Comparison of ENCODE assay signal across 8 cellular contexts in the genomic region with DNA sequence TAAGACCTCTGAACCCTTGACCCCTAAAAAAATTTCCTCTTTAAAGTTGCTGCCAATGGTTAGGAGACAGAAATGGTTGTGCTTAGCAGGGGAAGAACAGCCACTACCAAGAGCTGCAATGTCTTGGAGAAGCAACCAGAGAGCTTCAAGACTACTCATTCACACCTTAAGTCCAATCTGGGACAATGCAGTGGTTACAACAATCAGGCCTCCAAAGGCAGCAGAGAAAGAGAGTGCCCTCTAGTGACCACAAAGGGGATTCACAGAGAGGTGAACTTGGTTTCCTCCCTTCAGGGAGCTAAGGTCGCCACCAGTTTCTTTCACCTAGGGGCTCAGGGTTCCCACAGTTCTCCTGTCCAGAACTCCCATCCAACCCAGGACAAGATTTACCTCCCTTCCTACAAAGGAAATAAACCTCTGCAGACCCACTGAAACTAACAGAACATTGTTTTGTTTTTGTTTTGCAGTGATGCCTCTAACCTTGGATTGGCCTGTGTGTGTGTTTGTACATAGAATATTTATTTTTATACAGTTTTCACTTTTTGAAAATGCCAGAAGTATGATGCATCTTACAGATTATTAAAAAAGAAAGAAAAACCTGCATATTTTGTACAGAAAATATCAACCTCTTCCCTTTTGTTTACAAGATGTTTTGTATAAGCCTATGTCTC.
DNase-seq lines count a peak whose midpoint lies in the region; ATAC-seq and TF ChIP-seq lines count a peak whose summit lies in the region.

No MANE protein-coding gene starts in this region.

- H3K27ac ChIP-seq in VCaP (no peak overlapping the region), sigmoid colon (no peak overlapping the region)

- intact Hi-C loops in sigmoid colon (cut with DNase I): no loop called here

- ATAC-seq in GM21390 (IDR thresholded peaks at IDR 0.05; ENCODE audit: unreplicated experiment) (peak; percentile 63), HG02763 (IDR thresholded peaks at IDR 0.05; ENCODE audit: unreplicated experiment) (no peak), GM19452 (IDR thresholded peaks at IDR 0.05; ENCODE audit: unreplicated experiment) (no peak)

- H3K36me3 ChIP-seq in sigmoid colon: no peaks in the 10 kb centered on the region

- TF ChIP-seq EP300 in sigmoid colon (IDR thresholded peaks at IDR 0.05): no peak

- no peaks in the 10 kb centered on the region for H3K9me3 ChIP-seq in sigmoid colon

- DNase-seq in DMS53 (lab: John Stamatoyannopoulos, UW) (peak; percentile 78), NCI-H146 (lab: John Stamatoyannopoulos, UW) (peak; percentile 55), germinal center (ENCODE audit: low spot score) (peak; percentile 68), sigmoid colon (no peak)

- no peak overlapping the region for H3K4me3 ChIP-seq in sigmoid colon

- TF ChIP-seq POLR2A in sigmoid colon (IDR thresholded peaks at IDR 0.05): no peak

- peak; percentile 86 for TF ChIP-seq CTCF in VCaP (conservative IDR thresholded peaks at IDR 0.05)
- TF ChIP-seq CTCF in sigmoid colon (IDR thresholded peaks at IDR 0.05): peak in 3 of 4 experiments; percentile 24 to 46 (median 42)

- H3K4me1 ChIP-seq in sigmoid colon: peaks cover 0 to 11% (median 0%) of the 10 kb centered on the region in 4 donors

- no peaks in the 10 kb centered on the region for H3K27me3 ChIP-seq in sigmoid colon

- 38 to 72% methylated on average over 1 of the region's 1 CpG for WGBS in sigmoid colon, 2 donors
